20 cellular contexts compared by ENCODE assay signal in the genomic region with DNA sequence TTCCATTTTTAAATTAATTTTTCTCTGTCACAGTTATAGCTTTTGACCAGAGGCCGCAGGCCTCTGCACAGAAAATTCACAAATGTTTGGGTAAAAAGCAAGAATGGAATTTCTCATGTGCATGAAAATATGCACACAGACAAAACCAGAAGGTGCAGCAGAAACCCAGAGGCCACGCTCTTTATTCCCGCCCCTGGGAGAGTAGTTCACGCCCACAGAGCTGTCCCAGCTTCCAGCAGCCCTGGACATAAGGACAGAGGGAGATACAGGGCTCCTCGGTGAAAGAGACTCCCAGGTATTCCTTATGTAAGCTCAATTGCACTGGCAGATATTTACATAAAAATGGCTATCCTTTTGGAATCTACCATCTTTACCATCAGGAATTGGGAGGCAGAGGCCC.
DNase-seq lines count a peak whose midpoint lies in the region; ATAC-seq and TF ChIP-seq lines count a peak whose summit lies in the region.
"Had no signal": no experiment of that assay in that cellular context is flagged by ENCODE, and none has a peak within 500 bp of the region (broad histone marks: within the 10 kb centered on the region; RNA-seq: fewer than 3 reads in every experiment).

No MANE protein-coding gene starts in this region.

- TF ChIP-seq EP300 in esophagus muscularis mucosa (IDR thresholded peaks at IDR 0.05), result no peak

- no peak for TF ChIP-seq CTCF in GM23338 (conservative IDR thresholded peaks at IDR 0.05; ENCODE audit: low read depth in 2 of 2)
- TF ChIP-seq CTCF in esophagus muscularis mucosa (IDR thresholded peaks at IDR 0.05), result no peak

- no peak overlapping the region for H3K27ac ChIP-seq in GM23338 (ENCODE audit: low read depth)
- no peak overlapping the region for H3K27ac ChIP-seq in esophagus muscularis mucosa (replicated peaks in 1 of 4)
- no peak overlapping the region for H3K27ac ChIP-seq in CD4-positive, alpha-beta memory T cell (ENCODE audit: low read depth, low read length)
- H3K27ac ChIP-seq: 22Rv1, A549, BLaER1 had no signal

- peak overlapping the region; percentile 15; the same call in 1 of the 2 replicates for H3K4me2 ChIP-seq in GM23338
- H3K4me2 ChIP-seq: A549, BLaER1 had no signal

- POLR2A ChIA-PET in CD4-positive, alpha-beta memory T cell (lab: Charles Lee; ENCODE audit: partially characterized antibody), result no interaction called here

- no peaks in the 10 kb centered on the region for H3F3A ChIP-seq in GM23338 (replicated peaks; ENCODE audit: low read depth)

- DNase-seq in NCI-H146 (lab: John Stamatoyannopoulos, UW) (peak; percentile 36), NCI-H146 treated with DMSO at 0.1 percent for 48 hours (lab: John Stamatoyannopoulos, UW; ENCODE audit: unreplicated experiment) (no peak), GM23338 (ENCODE audit: low spot score) (peak; percentile 21), NCI-H460 (ENCODE audit: extremely low read depth, low read depth) (peak; percentile 60), esophagus muscularis mucosa (ENCODE audit: extremely low spot score) (peak; percentile 66), NCI-H2107 (lab: John Stamatoyannopoulos, UW) (no peak)
- DNase-seq in CD4-positive, alpha-beta memory T cell, result no peak
- DNase-seq: BE2C; C1 segment of cervical spinal cord; Caco-2; Calu3; CD4-positive, CD25-positive, alpha-beta regulatory T cell; CD8-positive, alpha-beta T cell; DMS79 treated with DMSO at 0.1 percent for 48 hours; GF-D8 had no signal

- TF ChIP-seq POLR2A in esophagus muscularis mucosa (IDR thresholded peaks at IDR 0.05; ENCODE audit: low read depth), result no peak

- H2AFZ ChIP-seq in GM23338, result no peak overlapping the region

- no peak overlapping the region for H3K27ac Mint-ChIP-seq in GM23338
- H3K27ac Mint-ChIP-seq in CD4-positive, alpha-beta memory T cell, result no peak overlapping the region
- H3K27ac Mint-ChIP-seq: CD4-positive, CD25-positive, alpha-beta regulatory T cell; CD8-positive, alpha-beta T cell had no signal

- H3K9me3 ChIP-seq in esophagus muscularis mucosa, result no peaks in the 10 kb centered on the region
- H3K9me3 ChIP-seq in CD4-positive, alpha-beta memory T cell (ENCODE audit: control insufficient read depth in 1 of 2, low read length in 2 of 2), result no peaks in the 10 kb centered on the region
- H3K9me3 ChIP-seq: A549, BE2C, BLaER1, Caco-2 had no signal

- H3K4me1 ChIP-seq in GM23338 (ENCODE audit: insufficient read depth) (peaks cover 14% of the 10 kb centered on the region), esophagus muscularis mucosa (no peaks in the 10 kb centered on the region)
- no peaks in the 10 kb centered on the region for H3K4me1 ChIP-seq in CD4-positive, alpha-beta memory T cell (ENCODE audit: insufficient read depth, low read length)
- H3K4me1 ChIP-seq: A549, BE2C, BLaER1, Caco-2 had no signal

- H3K9me3 Mint-ChIP-seq in GM23338, result no peaks in the 10 kb centered on the region; the same call in 2 of the 3 replicates
- no peaks in the 10 kb centered on the region for H3K9me3 Mint-ChIP-seq in CD4-positive, alpha-beta memory T cell
- H3K9me3 Mint-ChIP-seq: CD14-positive monocyte; CD4-positive, CD25-positive, alpha-beta regulatory T cell; CD8-positive, alpha-beta T cell had no signal

- H3K79me2 ChIP-seq in GM23338 (replicated peaks; ENCODE audit: insufficient read depth), result no peaks in the 10 kb centered on the region

- H3K27me3 Mint-ChIP-seq in GM23338 (ENCODE audit: insufficient read depth, low read depth, poor library complexity), result peaks cover 2% of the 10 kb centered on the region
- peaks cover 1 to 4% of the 10 kb centered on the region in 2 donors for H3K27me3 Mint-ChIP-seq in CD4-positive, alpha-beta memory T cell

- H3K4me3 Mint-ChIP-seq in GM23338, result no peak overlapping the region
- H3K4me3 Mint-ChIP-seq in CD4-positive, alpha-beta memory T cell, result no peak overlapping the region
- H3K4me3 Mint-ChIP-seq: CD14-positive monocyte; CD4-positive, CD25-positive, alpha-beta regulatory T cell; CD8-positive, alpha-beta T cell had no signal

- H3K4me1 Mint-ChIP-seq in GM23338, result peaks cover 24% of the 10 kb centered on the region
- no peaks in the 10 kb centered on the region for H3K4me1 Mint-ChIP-seq in CD4-positive, alpha-beta memory T cell
- H3K4me1 Mint-ChIP-seq: CD14-positive monocyte; CD4-positive, CD25-positive, alpha-beta regulatory T cell had no signal

- no peaks in the 10 kb centered on the region for H3K36me3 Mint-ChIP-seq in GM23338 (ENCODE audit: low read depth)
- no peaks in the 10 kb centered on the region for H3K36me3 Mint-ChIP-seq in CD4-positive, alpha-beta memory T cell
- H3K36me3 Mint-ChIP-seq: CD14-positive monocyte; CD4-positive, CD25-positive, alpha-beta regulatory T cell; CD8-positive, alpha-beta T cell had no signal

- CTCF ChIA-PET in CD4-positive, alpha-beta memory T cell (lab: Charles Lee; ENCODE audit: partially characterized antibody), result interaction anchor here (7.3 kb wide), 1 partner anchor 11 kb away, joined by 82 read pairs; no protein-coding TSS in a partner anchor

- intact Hi-C loops in esophagus muscularis mucosa (cut with DNase I), result no loop called here
- intact Hi-C loops in CD4-positive, alpha-beta memory T cell (cut with micrococcal nuclease), result no loop called here

- H3K36me3 ChIP-seq in GM23338 (ENCODE audit: insufficient read depth) (no peaks in the 10 kb centered on the region), esophagus muscularis mucosa (no peaks in the 10 kb centered on the region)
- no peaks in the 10 kb centered on the region for H3K36me3 ChIP-seq in CD4-positive, alpha-beta memory T cell (ENCODE audit: insufficient read depth, low read length)
- H3K36me3 ChIP-seq: BE2C, BLaER1 had no signal

- ATAC-seq in GM23338, result peak; percentile 85
- ATAC-seq in HG03457 (IDR thresholded peaks at IDR 0.05; ENCODE audit: unreplicated experiment), result no peak
- ATAC-seq: A549; CD8-positive, alpha-beta T cell had no signal

- H3K27me3 ChIP-seq in GM23338 (ENCODE audit: insufficient read depth) (no peaks in the 10 kb centered on the region), esophagus muscularis mucosa (peaks cover 0 to 18% (median 0%) of the 10 kb centered on the region in 4 donors)
- H3K27me3 ChIP-seq in CD4-positive, alpha-beta memory T cell (ENCODE audit: insufficient read depth, low read length), result no peaks in the 10 kb centered on the region
- H3K27me3 ChIP-seq: BLaER1 had no signal

- WGBS in esophagus muscularis mucosa, result 92% methylated on average over 5 of the region's 5 CpGs

- no peaks in the 10 kb centered on the region for H3K9me2 ChIP-seq in GM23338 (ENCODE audit: insufficient read depth)

- H3K4me3 ChIP-seq in GM23338 (0 out of 2 replicates have a peak overlapping the region, but pooled peaks have one; percentile 16), esophagus muscularis mucosa (no peak overlapping the region)
- no peak overlapping the region for H3K4me3 ChIP-seq in CD4-positive, alpha-beta memory T cell (ENCODE audit: low read length in 2 of 2)
- H3K4me3 ChIP-seq: A549, BLaER1 had no signal

- H4K20me1 ChIP-seq in GM23338 (replicated peaks; ENCODE audit: insufficient read depth), result no peaks in the 10 kb centered on the region
- H4K20me1 ChIP-seq: BLaER1 had no signal

TF ChIP-seq in GM23338, 12 proteins besides CTCF, POLR2A, EP300 and RAD21 (continues in another document):
- no peak for TF ChIP-seq EZH2phosphoT487 (IDR thresholded peaks at IDR 0.05; ENCODE audit: unreplicated experiment)
- TF ChIP-seq EZH2 (IDR thresholded peaks at IDR 0.05; ENCODE audit: low read depth, unreplicated experiment), result no peak
- TF ChIP-seq ZNF331 (CRISPR knock-in tag; IDR thresholded peaks at IDR 0.05; ENCODE audit: low read depth), result no peak
- no peak for TF ChIP-seq STAT1 (IDR thresholded peaks at IDR 0.05; ENCODE audit: unreplicated experiment)
- no peak for TF ChIP-seq CREB1 (CRISPR knock-in tag; IDR thresholded peaks at IDR 0.05; ENCODE audit: low read depth)
- no peak for TF ChIP-seq NANOG (IDR thresholded peaks at IDR 0.05; ENCODE audit: borderline replicate concordance)
- no peak for TF ChIP-seq JUNB (IDR thresholded peaks at IDR 0.05; ENCODE audit: unreplicated experiment)
- TF ChIP-seq ZNF114 (CRISPR knock-in tag; IDR thresholded peaks at IDR 0.05), result no peak
- TF ChIP-seq POLR2AphosphoS5 (IDR thresholded peaks at IDR 0.05; ENCODE audit: low read depth), result no peak
- TF ChIP-seq, protein P1, sequence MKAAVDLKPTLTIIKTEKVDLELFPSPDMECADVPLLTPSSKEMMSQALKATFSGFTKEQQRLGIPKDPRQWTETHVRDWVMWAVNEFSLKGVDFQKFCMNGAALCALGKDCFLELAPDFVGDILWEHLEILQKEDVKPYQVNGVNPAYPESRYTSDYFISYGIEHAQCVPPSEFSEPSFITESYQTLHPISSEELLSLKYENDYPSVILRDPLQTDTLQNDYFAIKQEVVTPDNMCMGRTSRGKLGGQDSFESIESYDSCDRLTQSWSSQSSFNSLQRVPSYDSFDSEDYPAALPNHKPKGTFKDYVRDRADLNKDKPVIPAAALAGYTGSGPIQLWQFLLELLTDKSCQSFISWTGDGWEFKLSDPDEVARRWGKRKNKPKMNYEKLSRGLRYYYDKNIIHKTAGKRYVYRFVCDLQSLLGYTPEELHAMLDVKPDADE (IDR thresholded peaks at IDR 0.05), result no peak
- TF ChIP-seq, protein P2, sequence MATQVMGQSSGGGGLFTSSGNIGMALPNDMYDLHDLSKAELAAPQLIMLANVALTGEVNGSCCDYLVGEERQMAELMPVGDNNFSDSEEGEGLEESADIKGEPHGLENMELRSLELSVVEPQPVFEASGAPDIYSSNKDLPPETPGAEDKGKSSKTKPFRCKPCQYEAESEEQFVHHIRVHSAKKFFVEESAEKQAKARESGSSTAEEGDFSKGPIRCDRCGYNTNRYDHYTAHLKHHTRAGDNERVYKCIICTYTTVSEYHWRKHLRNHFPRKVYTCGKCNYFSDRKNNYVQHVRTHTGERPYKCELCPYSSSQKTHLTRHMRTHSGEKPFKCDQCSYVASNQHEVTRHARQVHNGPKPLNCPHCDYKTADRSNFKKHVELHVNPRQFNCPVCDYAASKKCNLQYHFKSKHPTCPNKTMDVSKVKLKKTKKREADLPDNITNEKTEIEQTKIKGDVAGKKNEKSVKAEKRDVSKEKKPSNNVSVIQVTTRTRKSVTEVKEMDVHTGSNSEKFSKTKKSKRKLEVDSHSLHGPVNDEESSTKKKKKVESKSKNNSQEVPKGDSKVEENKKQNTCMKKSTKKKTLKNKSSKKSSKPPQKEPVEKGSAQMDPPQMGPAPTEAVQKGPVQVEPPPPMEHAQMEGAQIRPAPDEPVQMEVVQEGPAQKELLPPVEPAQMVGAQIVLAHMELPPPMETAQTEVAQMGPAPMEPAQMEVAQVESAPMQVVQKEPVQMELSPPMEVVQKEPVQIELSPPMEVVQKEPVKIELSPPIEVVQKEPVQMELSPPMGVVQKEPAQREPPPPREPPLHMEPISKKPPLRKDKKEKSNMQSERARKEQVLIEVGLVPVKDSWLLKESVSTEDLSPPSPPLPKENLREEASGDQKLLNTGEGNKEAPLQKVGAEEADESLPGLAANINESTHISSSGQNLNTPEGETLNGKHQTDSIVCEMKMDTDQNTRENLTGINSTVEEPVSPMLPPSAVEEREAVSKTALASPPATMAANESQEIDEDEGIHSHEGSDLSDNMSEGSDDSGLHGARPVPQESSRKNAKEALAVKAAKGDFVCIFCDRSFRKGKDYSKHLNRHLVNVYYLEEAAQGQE (IDR thresholded peaks at IDR 0.05; ENCODE audit: unreplicated experiment), result no peak

Comparison
In these comparisons a context has a peak if more than half of its experiments do, and no peak if none do; other contexts are left out.
1. DNase-seq: peak in NCI-H146 (single experiment), GM23338 (single experiment), NCI-H460 (single experiment) and esophagus muscularis mucosa (single experiment); none in NCI-H146 treated with DMSO at 0.1 percent for 48 hours (single experiment), NCI-H2107 (single experiment) and CD4-positive, alpha-beta memory T cell (0 of 5).